ENCODE assay signal across 1 cellular context in genomic region chr9:108671794-108672193, GRCh38.
TF ChIP-seq lines count a peak whose summit lies in the region.

No MANE protein-coding gene starts in this region.

TF ChIP-seq in SK-N-SH treated with all-trans-retinoic acid at 6 μM for 48 hours, 23 proteins besides CTCF, POLR2A, EP300 and RAD21:
- TF ChIP-seq, protein P1, sequence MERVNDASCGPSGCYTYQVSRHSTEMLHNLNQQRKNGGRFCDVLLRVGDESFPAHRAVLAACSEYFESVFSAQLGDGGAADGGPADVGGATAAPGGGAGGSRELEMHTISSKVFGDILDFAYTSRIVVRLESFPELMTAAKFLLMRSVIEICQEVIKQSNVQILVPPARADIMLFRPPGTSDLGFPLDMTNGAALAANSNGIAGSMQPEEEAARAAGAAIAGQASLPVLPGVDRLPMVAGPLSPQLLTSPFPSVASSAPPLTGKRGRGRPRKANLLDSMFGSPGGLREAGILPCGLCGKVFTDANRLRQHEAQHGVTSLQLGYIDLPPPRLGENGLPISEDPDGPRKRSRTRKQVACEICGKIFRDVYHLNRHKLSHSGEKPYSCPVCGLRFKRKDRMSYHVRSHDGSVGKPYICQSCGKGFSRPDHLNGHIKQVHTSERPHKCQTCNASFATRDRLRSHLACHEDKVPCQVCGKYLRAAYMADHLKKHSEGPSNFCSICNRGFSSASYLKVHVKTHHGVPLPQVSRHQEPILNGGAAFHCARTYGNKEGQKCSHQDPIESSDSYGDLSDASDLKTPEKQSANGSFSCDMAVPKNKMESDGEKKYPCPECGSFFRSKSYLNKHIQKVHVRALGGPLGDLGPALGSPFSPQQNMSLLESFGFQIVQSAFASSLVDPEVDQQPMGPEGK (CRISPR knock-in tag; IDR thresholded peaks at IDR 0.05; ENCODE audit: borderline replicate concordance), result no peak
